In the genomic region with DNA sequence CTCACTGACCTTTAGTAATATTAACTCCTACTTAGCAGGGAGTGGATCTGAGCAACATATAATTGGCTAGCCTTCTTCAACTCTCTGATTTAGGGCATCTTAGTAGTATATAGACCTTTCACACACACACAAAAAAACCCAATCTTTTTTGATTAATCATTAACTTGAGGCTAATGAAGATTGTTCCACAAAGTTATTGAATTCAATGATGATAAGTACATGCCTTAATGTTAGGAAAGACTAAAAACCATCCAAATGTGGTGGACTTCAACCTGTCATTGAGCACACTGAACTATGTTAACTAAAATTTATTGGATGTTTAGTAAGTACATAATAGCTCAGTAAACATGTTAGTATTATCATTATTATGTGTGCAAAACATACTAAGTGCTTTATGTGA, we compare ENCODE assay signal across 34 cellular contexts.
DNase-seq lines count a peak whose midpoint lies in the region; ATAC-seq, FAIRE-seq and TF ChIP-seq lines count a peak whose summit lies in the region.
"Had no signal": no experiment of that assay in that cellular context is flagged by ENCODE, and none has a peak within 500 bp of the region (broad histone marks: within the 10 kb centered on the region; RNA-seq: fewer than 3 reads in every experiment).

No MANE protein-coding gene starts in this region.

- TF ChIP-seq EP300 in HepG2 (IDR thresholded peaks at IDR 0.05; ENCODE audit: low read depth in 2 of 2, low read length in 2 of 2): no peak
- TF ChIP-seq EP300 in HepG2 (CRISPR knock-in tag; IDR thresholded peaks at IDR 0.05; ENCODE audit: borderline replicate concordance): no peak

- ATAC-seq in HepG2: no peak
- ATAC-seq in left lobe of liver: peak; percentile 73
- peak; percentile 68 to 90 (median 76) for ATAC-seq in right lobe of liver
- no peak for ATAC-seq in HG03280 (IDR thresholded peaks at IDR 0.05; ENCODE audit: unreplicated experiment)
- ATAC-seq: A549; CD8-positive, alpha-beta T cell had no signal

- H3K9me3 ChIP-seq in liver (ENCODE audit: control insufficient read depth in 4 of 4, low read length in 3 of 4): no peaks in the 10 kb centered on the region
- H3K9me3 ChIP-seq in HepG2 (ENCODE audit: low read length): no peaks in the 10 kb centered on the region
- no peaks in the 10 kb centered on the region for H3K9me3 ChIP-seq in right lobe of liver
- H3K9me3 ChIP-seq: A549; BE2C; BLaER1; BLaER1 treated with 17β-estradiol and CSF1 and Interleukin-3, amounts not matched to agents 10 nM and 100 nM; Caco-2 had no signal

- TF ChIP-seq CTCF in liver (IDR thresholded peaks at IDR 0.05; ENCODE audit: low read depth, low read length, missing input control): no peak
- TF ChIP-seq CTCF in HepG2 (CRISPR knock-in tag; IDR thresholded peaks at IDR 0.05): no peak
- no peak for TF ChIP-seq CTCF in right lobe of liver (IDR thresholded peaks at IDR 0.05)

- H3K27me3 ChIP-seq in liver (ENCODE audit: control insufficient read depth in 4 of 4, insufficient read depth in 4 of 4, low read length in 3 of 4) (no peaks in the 10 kb centered on the region), HepG2 (ENCODE audit: control insufficient read depth in 1 of 2, insufficient read depth in 2 of 2, low read length in 2 of 2) (no peaks in the 10 kb centered on the region), right lobe of liver (no peaks in the 10 kb centered on the region)
- H3K27me3 ChIP-seq: BE2C; BLaER1; BLaER1 treated with 17β-estradiol and CSF1 and Interleukin-3, amounts not matched to agents 10 nM and 100 nM had no signal

- intact Hi-C loops in HepG2 (cut with micrococcal nuclease; ENCODE audit: unreplicated experiment): no loop called here
- intact Hi-C loops in right lobe of liver (cut with DNase I): no loop called here

- TF ChIP-seq POLR2A in HepG2 (IDR thresholded peaks at IDR 0.05; ENCODE audit: insufficient read depth in 1 of 2, low read depth in 2 of 2, low read length in 2 of 2) (no peak), right lobe of liver (IDR thresholded peaks at IDR 0.05) (no peak)

- no TSS peak for BruUV-seq in HepG2 (replicated peaks; lab: Mats Ljungman, UMichigan)

- H3K27ac ChIP-seq in liver (ENCODE audit: low read depth in 1 of 2, low read length in 2 of 2): peak overlapping the region in 1 of 2 donors; percentile 64
- no peak overlapping the region for H3K27ac ChIP-seq in HepG2 (ENCODE audit: extremely low read length, insufficient read depth, low read length)
- peak overlapping the region in 2 of 3 donors; percentile 37 to 87 for H3K27ac ChIP-seq in right lobe of liver
- H3K27ac ChIP-seq: 22Rv1; A549; BLaER1; BLaER1 treated with 17β-estradiol and CSF1 and Interleukin-3, amounts not matched to agents 10 nM and 100 nM; C4-2B had no signal

- peak; percentile 52 to 53 for TF ChIP-seq RAD21 in liver (IDR thresholded peaks at IDR 0.05)
- no peak for TF ChIP-seq RAD21 in HepG2 (CRISPR knock-in tag; IDR thresholded peaks at IDR 0.05)

- FAIRE-seq in HepG2 (lab: Jason Lieb, UNC): no peak
- FAIRE-seq: A204.1, A549, D721Med, G401.6 had no signal

- H3K4me2 ChIP-seq in HepG2 (ENCODE audit: low read depth, low read length): no peak overlapping the region
- H3K4me2 ChIP-seq: A549; BLaER1; BLaER1 treated with 17β-estradiol and CSF1 and Interleukin-3, amounts not matched to agents 10 nM and 100 nM had no signal

- no peak overlapping the region for H2AFZ ChIP-seq in HepG2 (ENCODE audit: low read length)

- H3K36me3 ChIP-seq in liver (ENCODE audit: control insufficient read depth in 4 of 4, insufficient read depth in 3 of 4, low read depth in 1 of 4, low read length in 3 of 4) (no peaks in the 10 kb centered on the region), HepG2 (replicated peaks in 1 of 2; ENCODE audit: control insufficient read depth in 1 of 2, insufficient read depth in 2 of 2, low read length in 2 of 2) (no peaks in the 10 kb centered on the region), right lobe of liver (no peaks in the 10 kb centered on the region)
- H3K36me3 ChIP-seq: BE2C; BLaER1; BLaER1 treated with 17β-estradiol and CSF1 and Interleukin-3, amounts not matched to agents 10 nM and 100 nM had no signal

- H4K20me1 ChIP-seq in HepG2 (ENCODE audit: insufficient read depth, low read length): no peaks in the 10 kb centered on the region
- H4K20me1 ChIP-seq: BLaER1; BLaER1 treated with 17β-estradiol and CSF1 and Interleukin-3, amounts not matched to agents 10 nM and 100 nM had no signal

- DNase-seq in DMS53 (lab: John Stamatoyannopoulos, UW): peak; percentile 21
- DNase-seq in DMS53 treated with DMSO at 0.1 percent for 48 hours (lab: John Stamatoyannopoulos, UW; ENCODE audit: unreplicated experiment): no peak
- DNase-seq in HepG2 (ENCODE audit: low spot score): no peak
- no peak for DNase-seq in left lobe of liver (ENCODE audit: low spot score)
- DNase-seq in right lobe of liver: no peak
- DNase-seq in EL: no peak
- DNase-seq: 8988T; ACHN; AML-193; BE2C; C1 segment of cervical spinal cord; Caco-2; Calu3; CD4-positive, alpha-beta memory T cell; CD4-positive, alpha-beta T cell; CD4-positive, CD25-positive, alpha-beta regulatory T cell; CD8-positive, alpha-beta memory T cell; CD8-positive, alpha-beta T cell; COR-L47; DMS 273 treated with DMSO at 0.1 percent for 48 hours; DMS153; DMS79; DMS79 treated with DMSO at 0.1 percent for 48 hours; DND-41 had no signal

- POLR2A ChIA-PET in HepG2 (lab: Yijun Ruan, JAX): no interaction called here

- H3K4me1 ChIP-seq in liver (ENCODE audit: control insufficient read depth in 4 of 4, insufficient read depth in 4 of 4, low read length in 3 of 4) (peaks cover 5 to 41% (median 37%) of the 10 kb centered on the region in 4 donors), HepG2 (ENCODE audit: insufficient read depth, low read length) (peaks cover 7% of the 10 kb centered on the region), right lobe of liver (peaks cover 0 to 56% (median 18%) of the 10 kb centered on the region in 4 donors)
- H3K4me1 ChIP-seq: A549; BE2C; BLaER1; BLaER1 treated with 17β-estradiol and CSF1 and Interleukin-3, amounts not matched to agents 10 nM and 100 nM; Caco-2 had no signal

- H3K79me2 ChIP-seq in HepG2 (ENCODE audit: insufficient read depth, low read length): no peaks in the 10 kb centered on the region

- H3K9ac ChIP-seq in liver (ENCODE audit: low read depth in 1 of 2, low read length in 2 of 2) (no peak overlapping the region), HepG2 (ENCODE audit: insufficient read depth, low read depth, low read length) (no peak overlapping the region)
- H3K9ac ChIP-seq: BLaER1; BLaER1 treated with 17β-estradiol and CSF1 and Interleukin-3, amounts not matched to agents 10 nM and 100 nM had no signal

- no peak overlapping the region for H3K4me3 ChIP-seq in liver (ENCODE audit: low read depth in 1 of 3, low read length in 3 of 3)
- no peak overlapping the region for H3K4me3 ChIP-seq in HepG2 (replicated peaks in 1 of 3; ENCODE audit: insufficient read depth in 1 of 3, low read depth in 2 of 3, low read length in 3 of 3)
- H3K4me3 ChIP-seq in right lobe of liver: no peak overlapping the region
- H3K4me3 ChIP-seq: A549; BLaER1; BLaER1 treated with 17β-estradiol and CSF1 and Interleukin-3, amounts not matched to agents 10 nM and 100 nM had no signal

- CTCF ChIA-PET in HepG2 (lab: Yijun Ruan, JAX; ENCODE audit: low intra/inter-chr PET ratio, low total read pairs): no interaction called here

- in situ Hi-C loops in HepG2 (cut with HindIII; ENCODE audit: extremely low pct_ligation_motif_present, low pct_unique_long_range_greater_than_20kb): no loop called here

TF ChIP-seq in liver, 16 proteins besides CTCF, POLR2A, EP300 and RAD21 (continues in another document):
- TF ChIP-seq HNF4G (IDR thresholded peaks at IDR 0.05): peak; percentile 68
- peak; percentile 55 for TF ChIP-seq YY1 (IDR thresholded peaks at IDR 0.05)
- TF ChIP-seq HNF4A (conservative IDR thresholded peaks at IDR 0.05): peak; percentile 89 to 90
- TF ChIP-seq, protein P1, sequence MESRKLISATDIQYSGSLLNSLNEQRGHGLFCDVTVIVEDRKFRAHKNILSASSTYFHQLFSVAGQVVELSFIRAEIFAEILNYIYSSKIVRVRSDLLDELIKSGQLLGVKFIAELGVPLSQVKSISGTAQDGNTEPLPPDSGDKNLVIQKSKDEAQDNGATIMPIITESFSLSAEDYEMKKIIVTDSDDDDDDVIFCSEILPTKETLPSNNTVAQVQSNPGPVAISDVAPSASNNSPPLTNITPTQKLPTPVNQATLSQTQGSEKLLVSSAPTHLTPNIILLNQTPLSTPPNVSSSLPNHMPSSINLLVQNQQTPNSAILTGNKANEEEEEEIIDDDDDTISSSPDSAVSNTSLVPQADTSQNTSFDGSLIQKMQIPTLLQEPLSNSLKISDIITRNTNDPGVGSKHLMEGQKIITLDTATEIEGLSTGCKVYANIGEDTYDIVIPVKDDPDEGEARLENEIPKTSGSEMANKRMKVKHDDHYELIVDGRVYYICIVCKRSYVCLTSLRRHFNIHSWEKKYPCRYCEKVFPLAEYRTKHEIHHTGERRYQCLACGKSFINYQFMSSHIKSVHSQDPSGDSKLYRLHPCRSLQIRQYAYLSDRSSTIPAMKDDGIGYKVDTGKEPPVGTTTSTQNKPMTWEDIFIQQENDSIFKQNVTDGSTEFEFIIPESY (IDR thresholded peaks at IDR 0.05): peak; percentile 29
- peak; percentile 75 for TF ChIP-seq FOXA2 (IDR thresholded peaks at IDR 0.05)

TF ChIP-seq in HepG2, 621 proteins besides CTCF, POLR2A, EP300 and RAD21 (continues in another document):
- no peak for TF ChIP-seq ZNF354B (CRISPR knock-in tag; IDR thresholded peaks at IDR 0.05)
- no peak for TF ChIP-seq MYPOP (CRISPR knock-in tag; IDR thresholded peaks at IDR 0.05)
- TF ChIP-seq, protein P2, sequence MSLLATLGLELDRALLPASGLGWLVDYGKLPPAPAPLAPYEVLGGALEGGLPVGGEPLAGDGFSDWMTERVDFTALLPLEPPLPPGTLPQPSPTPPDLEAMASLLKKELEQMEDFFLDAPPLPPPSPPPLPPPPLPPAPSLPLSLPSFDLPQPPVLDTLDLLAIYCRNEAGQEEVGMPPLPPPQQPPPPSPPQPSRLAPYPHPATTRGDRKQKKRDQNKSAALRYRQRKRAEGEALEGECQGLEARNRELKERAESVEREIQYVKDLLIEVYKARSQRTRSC (CRISPR knock-in tag; IDR thresholded peaks at IDR 0.05; ENCODE audit: low read depth): no peak
- TF ChIP-seq PCBP2 (optimal IDR thresholded peaks at IDR 0.05; ENCODE audit: low read depth, low read length, poor library complexity, severe bottlenecking): no peak
- no peak for TF ChIP-seq NFATC3 (CRISPR knock-in tag; IDR thresholded peaks at IDR 0.05)

Comparison
In these comparisons a context has a peak if more than half of its experiments do, and no peak if none do; other contexts are left out.
1. ATAC-seq: peak in left lobe of liver (single experiment) and right lobe of liver (4 of 4); none in HepG2 (single experiment) and HG03280 (single experiment).